Comparison of ENCODE assay signal across 7 cellular contexts in genomic region chr22:22709719-22710445, GRCh38.
DNase-seq lines count a peak whose midpoint lies in the region; ATAC-seq, FAIRE-seq and TF ChIP-seq lines count a peak whose summit lies in the region.

No MANE protein-coding gene starts in this region.

- BruUV-seq in K562 (replicated peaks; lab: Mats Ljungman, UMichigan), result no TSS peak

- TF ChIP-seq POLR2A in K562 (conservative IDR thresholded peaks at IDR 0.05), result no peak
- TF ChIP-seq POLR2A in lower leg skin (IDR thresholded peaks at IDR 0.05), result no peak

- H3K4me3 ChIP-seq in K562, result no peak overlapping the region
- H3K4me3 ChIP-seq in lower leg skin (ENCODE audit: low read depth, poor library complexity, severe bottlenecking), result no peak overlapping the region

- no peak overlapping the region for H3K4me2 ChIP-seq in K562 (ENCODE audit: insufficient read depth, low read length)

- H2AFZ ChIP-seq in K562 (ENCODE audit: low read depth, low read length), result no peak overlapping the region

- H3K9me3 ChIP-seq in K562 (replicated peaks; ENCODE audit: control insufficient read depth, insufficient read depth, low read depth, low read length), result no peaks in the 10 kb centered on the region

- in situ Hi-C loops in K562 (cut with MboI), result loop anchor here (5.0 kb wide), 1 partner anchor 57 kb away; no protein-coding TSS in a partner anchor

- H3K79me2 ChIP-seq in K562 (ENCODE audit: control insufficient read depth, insufficient read depth, low read length), result no peaks in the 10 kb centered on the region

- H3K9me1 ChIP-seq in K562 (ENCODE audit: control insufficient read depth, insufficient read depth, low read length), result peaks cover 2% of the 10 kb centered on the region

- CTCF ChIA-PET in K562 (lab: Yijun Ruan, JAX; ENCODE audit: low intra/inter-chr PET ratio), result interaction anchor here (0.5 to 4.8 kb wide), 31 partner anchors 7 to 301 kb away, joined by 3 to 60 read pairs (median 5); partner anchors contain the start of gene PRAME

- H3K4me1 ChIP-seq in K562 (replicated peaks in 1 of 2; ENCODE audit: control insufficient read depth in 2 of 2, insufficient read depth in 2 of 2, low read length in 2 of 2), result no peaks in the 10 kb centered on the region

- TF ChIP-seq EP300 in K562 (IDR thresholded peaks at IDR 0.05; ENCODE audit: low read length), result no peak

- TF ChIP-seq CTCF in K562 (IDR thresholded peaks at IDR 0.05 in 2 of 3, conservative IDR thresholded peaks at IDR 0.05 in 1 of 3; ENCODE audit: insufficient read depth in 2 of 3, low read depth in 1 of 3, low read length in 3 of 3), result no peak
- TF ChIP-seq CTCF in lower leg skin (IDR thresholded peaks at IDR 0.05), result no peak

- H3K27me3 ChIP-seq in K562 (ENCODE audit: control insufficient read depth in 2 of 2, insufficient read depth in 2 of 2, low read length in 2 of 2), result peaks cover 3 to 16% of the 10 kb centered on the region in 2 experiments; a peak in 2 of 5 replicates

- no peaks in the 10 kb centered on the region for H3K36me3 ChIP-seq in K562 (ENCODE audit: control insufficient read depth, insufficient read depth, low read length)

- no peak overlapping the region for H3K27ac ChIP-seq in K562 (ENCODE audit: extremely low read depth, low read depth, low read length)

- peaks cover 39% of the 10 kb centered on the region for H4K20me1 ChIP-seq in K562 (replicated peaks; ENCODE audit: control insufficient read depth, insufficient read depth, low read length)

- intact Hi-C loops in K562 (cut with micrococcal nuclease), result loop anchor here (1.0 to 5.0 kb wide), 6 partner anchors 38 to 503 kb away; no protein-coding TSS in a partner anchor
- intact Hi-C loops in lower leg skin (cut with DNase I; ENCODE audit: low total_unique reads), result loop anchor here (5.0 kb wide), 1 partner anchor 1683 kb away; no protein-coding TSS in a partner anchor

- DNase-seq in ELF-1 (ENCODE audit: low read depth, low spot score), result peak; percentile 17
- DNase-seq in HT-29 (ENCODE audit: low spot score), result peak; percentile 9
- peak; percentile 91 to 100 (median 98) for DNase-seq in K562 (ENCODE audit: extremely low read depth in 1 of 4, low spot score in 3 of 4)
- DNase-seq in lower leg skin (ENCODE audit: low spot score in 2 of 2), result peak; percentile 10 to 72
- DNase-seq in stimulated activated naive CD8-positive, alpha-beta T cell treated with anti-CD3 and anti-CD28 coated beads, Interleukin-15, Interleukin-2, amounts not matched to agents 100 U/mL and 50 U/mL, for 24 hours, result no peak

- no peak overlapping the region for H3K9ac ChIP-seq in K562 (ENCODE audit: insufficient read depth in 1 of 2, low read depth in 2 of 2, low read length in 2 of 2)

- TF ChIP-seq RAD21 in K562 (CRISPR knock-in tag; conservative IDR thresholded peaks at IDR 0.05 in 1 of 2, IDR thresholded peaks at IDR 0.05 in 1 of 2), result no peak

- 0% methylated on average over 4 of the region's 4 CpGs for WGBS in K562 (ENCODE audit: insufficient coverage, low coverage, missing lambda C conversion rate)
- WGBS in lower leg skin, 2 donors, result 52 to 81% methylated on average over 4 of the region's 4 CpGs

- no peak for FAIRE-seq in K562 (lab: Jason Lieb, UNC)

- POLR2A ChIA-PET in K562 (lab: Yijun Ruan, JAX), result interaction anchor here (0.6 to 11.0 kb wide), 32 partner anchors 10 to 502 kb away, joined by 3 to 122 read pairs (median 3); no protein-coding TSS in a partner anchor

- ATAC-seq in K562 (peak; percentile 87), HG02870 (IDR thresholded peaks at IDR 0.05; ENCODE audit: unreplicated experiment) (no peak), GM19463 (IDR thresholded peaks at IDR 0.05; ENCODE audit: unreplicated experiment) (no peak)
- no peak for ATAC-seq in stimulated activated naive CD8-positive, alpha-beta T cell treated with anti-CD3 and anti-CD28 coated beads, Interleukin-15, Interleukin-2, amounts not matched to agents 100 U/mL and 50 U/mL, for 24 hours

TF ChIP-seq in K562, 482 proteins besides CTCF, POLR2A, EP300 and RAD21 (continues in another document):
- TF ChIP-seq RB1 (IDR thresholded peaks at IDR 0.05; ENCODE audit: low read depth) (peak; percentile 94), ZFP30 (CRISPR knock-in tag; IDR thresholded peaks at IDR 0.05; ENCODE audit: borderline replicate concordance) (no peak), ZFP1 (CRISPR knock-in tag; IDR thresholded peaks at IDR 0.05) (no peak), ZNF639 (CRISPR knock-in tag; conservative IDR thresholded peaks at IDR 0.05 in 1 of 2, IDR thresholded peaks at IDR 0.05 in 1 of 2) (0 out of 4 replicates have a peak, but pooled peaks of 1 of the 2 experiments have one; percentile 39), TEAD4 (IDR thresholded peaks at IDR 0.05; ENCODE audit: low read length) (0 out of 2 replicates have a peak, but pooled peaks have one; percentile 37), TEAD4 (CRISPR knock-in tag; IDR thresholded peaks at IDR 0.05; ENCODE audit: borderline replicate concordance) (no peak), ATF3 (IDR thresholded peaks at IDR 0.05) (no peak), ATF3 (CRISPR knock-in tag; conservative IDR thresholded peaks at IDR 0.05) (0 out of 2 replicates have a peak, but pooled peaks have one; percentile 3), MAX (CRISPR knock-in tag; IDR thresholded peaks at IDR 0.05) (no peak), BCOR (IDR thresholded peaks at IDR 0.05) (no peak), STAT6 (CRISPR knock-in tag; IDR thresholded peaks at IDR 0.05) (peak; percentile 42; the same call in 1 of the 2 replicates), MAZ (CRISPR knock-in tag; conservative IDR thresholded peaks at IDR 0.05 in 1 of 2, IDR thresholded peaks at IDR 0.05 in 1 of 2) (peak in 1 of 2 experiments; percentile 85; a peak in 2 of 4 replicates), YY1 (IDR thresholded peaks at IDR 0.05; ENCODE audit: borderline replicate concordance in 1 of 3, control insufficient read depth in 1 of 3, extremely low read depth in 1 of 3, insufficient read depth in 3 of 3, insufficient read length in 1 of 3, insufficient replicate concordance in 2 of 3, low read depth in 1 of 3, low read length in 2 of 3) (no peak), TAF1 (IDR thresholded peaks at IDR 0.05; ENCODE audit: control insufficient read depth, extremely low read depth, insufficient read depth, low read length, severe bottlenecking) (peak; percentile 10), SRF (CRISPR knock-in tag; IDR thresholded peaks at IDR 0.05) (0 out of 4 replicates have a peak, but pooled peaks of 1 of the 2 experiments have one; percentile 28)
